9 cellular contexts compared by ENCODE assay signal in the genomic region with DNA sequence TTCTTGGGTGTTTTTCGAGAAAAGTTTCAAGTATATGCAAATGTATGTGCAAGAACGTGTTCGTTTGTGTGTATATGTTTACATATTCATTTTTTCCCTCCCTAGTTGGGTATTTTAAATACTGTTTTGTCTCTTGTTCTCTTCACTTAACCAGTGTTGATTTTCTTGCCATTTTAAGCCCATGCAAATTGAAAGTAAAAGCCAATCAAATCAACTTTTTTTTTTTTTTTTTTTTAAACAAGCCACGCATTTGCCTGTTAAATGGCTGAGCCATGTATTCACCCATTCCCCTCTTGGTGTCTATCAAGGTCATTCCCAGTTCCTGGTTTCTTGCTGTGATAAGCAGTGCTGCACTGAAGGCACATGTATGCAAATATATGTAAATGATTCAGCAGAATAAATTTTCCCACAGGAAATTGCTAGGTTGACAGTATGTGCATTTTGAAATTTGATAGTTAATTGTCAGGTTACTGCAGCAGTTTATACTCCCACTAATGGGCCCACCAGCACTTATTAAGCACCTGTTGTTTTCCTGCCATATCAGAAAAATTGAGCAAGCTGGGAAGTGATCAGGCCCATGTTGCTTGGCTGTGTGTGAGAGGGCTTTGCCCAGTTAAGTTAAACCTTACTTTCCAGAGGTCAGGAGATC. TPM values are rescaled to one million over a fixed set of nuclear protein-coding genes. Genes with fewer than 3 reads are reported as not detected.
DNase-seq lines count a peak whose midpoint lies in the region; ATAC-seq and TF ChIP-seq lines count a peak whose summit lies in the region.
"Had no signal": no experiment of that assay in that cellular context is flagged by ENCODE, and none has a peak within 500 bp of the region (broad histone marks: within the 10 kb centered on the region; RNA-seq: fewer than 3 reads in every experiment).

No MANE protein-coding gene starts in this region.

- no peak for TF ChIP-seq CTCF in tibial nerve (IDR thresholded peaks at IDR 0.05)

- peaks cover 56% of the 10 kb centered on the region for H3K4me1 Mint-ChIP-seq in T-helper 2 cell treated with Interferon-gamma antibody and Interleukin-4, amounts not matched to agents 5 μg/mL and 100 μg/mL, for 36 hours (ENCODE audit: low read depth)

- TF ChIP-seq EP300 in tibial nerve (IDR thresholded peaks at IDR 0.05), result no peak

- ATAC-seq in GM18907 (IDR thresholded peaks at IDR 0.05; ENCODE audit: unreplicated experiment) (peak; percentile 31), HG02840 (IDR thresholded peaks at IDR 0.05; ENCODE audit: low FRiP score, unreplicated experiment) (peak; percentile 27), HG02970 (IDR thresholded peaks at IDR 0.05; ENCODE audit: low FRiP score, unreplicated experiment) (no peak), HG02759 (IDR thresholded peaks at IDR 0.05; ENCODE audit: unreplicated experiment) (no peak), HG03025 (IDR thresholded peaks at IDR 0.05; ENCODE audit: low FRiP score, unreplicated experiment) (no peak)

- peak overlapping the region in 12 of 21 experiments; percentile 5 to 78 (median 52) for H3K27ac ChIP-seq in skin epidermis
- no peak overlapping the region for H3K27ac ChIP-seq in tibial nerve
- H3K27ac ChIP-seq: tibial artery had no signal

- 82 to 83% methylated on average over 4 of the region's 4 CpGs for WGBS in tibial nerve, 2 donors

- no peak for DNase-seq in T-helper 2 cell treated with Interferon-gamma antibody and Interleukin-4, amounts not matched to agents 5 μg/mL and 100 μg/mL, for 36 hours (ENCODE audit: low spot score)
- no peak for DNase-seq in tibial nerve (ENCODE audit: low spot score in 2 of 2)
- DNase-seq: tibial artery had no signal

- H3K4me3 Mint-ChIP-seq in T-helper 2 cell treated with Interferon-gamma antibody and Interleukin-4, amounts not matched to agents 5 μg/mL and 100 μg/mL, for 36 hours, result peak overlapping the region; percentile 81

- no peak for TF ChIP-seq POLR2A in tibial nerve (IDR thresholded peaks at IDR 0.05)

- H3K27me3 Mint-ChIP-seq in T-helper 2 cell treated with Interferon-gamma antibody and Interleukin-4, amounts not matched to agents 5 μg/mL and 100 μg/mL, for 36 hours (ENCODE audit: low read depth), result no peaks in the 10 kb centered on the region

- no peaks in the 10 kb centered on the region for H3K27me3 ChIP-seq in tibial nerve
- H3K27me3 ChIP-seq: tibial artery had no signal

- peaks cover 44% of the 10 kb centered on the region for H3K36me3 Mint-ChIP-seq in T-helper 2 cell treated with Interferon-gamma antibody and Interleukin-4, amounts not matched to agents 5 μg/mL and 100 μg/mL, for 36 hours (ENCODE audit: low read depth)

- peaks cover 22% of the 10 kb centered on the region for H3K9me3 Mint-ChIP-seq in T-helper 2 cell treated with Interferon-gamma antibody and Interleukin-4, amounts not matched to agents 5 μg/mL and 100 μg/mL, for 36 hours

- no peaks in the 10 kb centered on the region for H3K36me3 ChIP-seq in tibial nerve
- H3K36me3 ChIP-seq: tibial artery had no signal

- peak overlapping the region; percentile 97 for H3K27ac Mint-ChIP-seq in T-helper 2 cell treated with Interferon-gamma antibody and Interleukin-4, amounts not matched to agents 5 μg/mL and 100 μg/mL, for 36 hours

- H3K4me1 ChIP-seq in tibial nerve, result peaks cover 0 to 35% (median 0%) of the 10 kb centered on the region in 4 donors

- H3K9me3 ChIP-seq in tibial nerve, result no peaks in the 10 kb centered on the region
- H3K9me3 ChIP-seq: tibial artery had no signal

- no peak overlapping the region for H3K4me3 ChIP-seq in skin epidermis
- no peak overlapping the region for H3K4me3 ChIP-seq in tibial nerve
- H3K4me3 ChIP-seq: tibial artery had no signal

RNA-seq across cellular contexts. Expression of a gene that starts 12.3 kb away (rescaled TPM):
- 10 to 100 TPM; 24.3 to 32.2 (median 25.7) TPM for total RNA-seq in tibial nerve

Comparison
In these comparisons a context has a peak if more than half of its experiments do, and no peak if none do; other contexts are left out.
1. ATAC-seq: peak in GM18907 (single experiment) and HG02840 (single experiment); none in HG02970 (single experiment), HG02759 (single experiment) and HG03025 (single experiment).
2. H3K27ac ChIP-seq: peak in skin epidermis (12 of 21); none in tibial nerve (0 of 4).